ENCODE assay signal across 16 cellular contexts in genomic region chr13:71922191-71922590, GRCh38. TPM values are rescaled to one million over a fixed set of nuclear protein-coding genes. Genes with fewer than 3 reads are reported as not detected.
"Had no signal": no experiment of that assay in that cellular context is flagged by ENCODE, and none has a peak within 500 bp of the region (broad histone marks: within the 10 kb centered on the region; RNA-seq: fewer than 3 reads in every experiment).

No MANE protein-coding gene starts in this region.

- H3K9me3 ChIP-seq: esophagus muscularis mucosa, sigmoid colon had no signal

- H3K27ac ChIP-seq: esophagus muscularis mucosa, sigmoid colon had no signal

- H3K36me3 ChIP-seq: esophagus muscularis mucosa, sigmoid colon had no signal

- H3K27me3 ChIP-seq: esophagus muscularis mucosa, sigmoid colon had no signal

- H3K4me3 ChIP-seq: esophagus muscularis mucosa, sigmoid colon had no signal

- H3K4me1 ChIP-seq: esophagus muscularis mucosa, sigmoid colon had no signal

- ATAC-seq: activated CD4-positive, CD25-positive, alpha-beta regulatory T cell treated with anti-CD3 and anti-CD28 coated beads, Interleukin-2, amount 50 U/mL, for 24 hours; activated CD8-positive, alpha-beta memory T cell treated with anti-CD3 and anti-CD28 coated beads, Interleukin-2, amount 10 ng/mL, durations not matched to agents 7 days and 5 days; activated T-cell treated with anti-CD3 and anti-CD28 coated beads, Interleukin-2, amount 50 U/mL, for 4 hours; T-helper 17 cell had no signal

- FAIRE-seq: bronchial epithelial cell, endometrium, TTC549 had no signal

- DNase-seq: activated CD4-positive, alpha-beta T cell treated with anti-CD3 and anti-CD28 coated beads, Interleukin-2, amount 50 U/mL, for 48 hours; activated CD8-positive, alpha-beta memory T cell treated with anti-CD3 and anti-CD28 coated beads, Interleukin-2, amount 10 ng/mL, durations not matched to agents 7 days and 5 days; activated gamma-delta T cell; activated naive CD8-positive, alpha-beta T cell treated with anti-CD3 and anti-CD28 coated beads for 36 hours; activated T-cell treated with anti-CD3 and anti-CD28 coated beads, Interleukin-2, amount 50 U/mL, for 4 hours; anterior cingulate cortex; kidney glomerular epithelial cell; sigmoid colon; stimulated activated CD4-positive, alpha-beta T cell treated with anti-CD3 and anti-CD28 coated beads, Interleukin-12 subunit alpha, Interleukin-12 subunit beta, amount 100 ng/mL, for 4 hours; stimulated activated naive CD4-positive, alpha-beta T cell treated with Interleukin-2 at 50 U/mL for 16 hours; T-helper 17 cell had no signal

RNA-seq across cellular contexts. Expression of gene DACH1, which starts 55.2 kb away (rescaled TPM):
- total RNA-seq: activated CD8-positive, alpha-beta memory T cell treated with anti-CD3 and anti-CD28 coated beads, Interleukin-2, amount 10 ng/mL, durations not matched to agents 7 days and 5 days; activated naive CD8-positive, alpha-beta T cell treated with anti-CD3 and anti-CD28 coated beads for 36 hours; bronchial epithelial cell had no signal
